ENCODE assay signal across 8 cellular contexts in genomic region chr9:127611796-127612790, GRCh38. TPM values are rescaled to one million over a fixed set of nuclear protein-coding genes. Genes with fewer than 3 reads are reported as not detected.
DNase-seq lines count a peak whose midpoint lies in the region; ATAC-seq and TF ChIP-seq lines count a peak whose summit lies in the region.

STXBP1 (plus strand) TSS chr9:127612277; CDS start chr9:127612404, 127 bp downstream.

- peak within 1 kb of the TSS; percentile 97 for H3K9ac ChIP-seq in neural cell (ENCODE audit: low read length)

- H3K79me2 ChIP-seq in neural cell (replicated peaks; ENCODE audit: insufficient read depth, low read length), result peaks cover 41% of the 10 kb centered on the region

- DNase-seq in DMS153 treated with DMSO at 0.1 percent for 48 hours (lab: John Stamatoyannopoulos, UW; ENCODE audit: unreplicated experiment), result peak; percentile 73
- peak; percentile 52 to 66 for DNase-seq in Kasumi-1 (lab: John Stamatoyannopoulos, UW)
- DNase-seq in activated effector memory CD4-positive, alpha-beta T cell treated with Interleukin-2 at 50 U/mL for 16 hours, result peak; percentile 78
- DNase-seq in fibroblast of the conjunctiva (ENCODE audit: low read depth), result peak; percentile 62
- peak; percentile 89 to 90 for DNase-seq in stimulated activated naive CD8-positive, alpha-beta T cell treated with anti-CD3 and anti-CD28 coated beads, Interleukin-15, amount 100 ng/mL, for 72 hours

- peak within 1 kb of the TSS; percentile 63 for H2AFZ ChIP-seq in neural cell (ENCODE audit: low read depth, low read length)

- peak within 1 kb of the TSS in 1 of 2 donors; percentile 32 for H3K27ac Mint-ChIP-seq in stimulated activated naive CD8-positive, alpha-beta T cell treated with anti-CD3 and anti-CD28 coated beads, Interleukin-15, amount 100 ng/mL, for 72 hours

- peaks cover 12% of the 10 kb centered on the region for H3F3A ChIP-seq in neural cell (ENCODE audit: insufficient read depth, low read length, poor library complexity, severe bottlenecking)

- no peaks in the 10 kb centered on the region for H3K9me3 ChIP-seq in neural cell (ENCODE audit: low read length)

- peaks cover 45% of the 10 kb centered on the region for H3K4me1 Mint-ChIP-seq in stimulated activated naive CD8-positive, alpha-beta T cell treated with anti-CD3 and anti-CD28 coated beads, Interleukin-15, amount 100 ng/mL, for 72 hours

- no peaks in the 10 kb centered on the region for H4K20me1 ChIP-seq in neural cell (ENCODE audit: insufficient read depth)

- peak within 1 kb of the TSS; percentile 96 to 100 for H3K4me3 Mint-ChIP-seq in stimulated activated naive CD8-positive, alpha-beta T cell treated with anti-CD3 and anti-CD28 coated beads, Interleukin-15, amount 100 ng/mL, for 72 hours

- no peaks in the 10 kb centered on the region for H3K9me2 ChIP-seq in neural cell (ENCODE audit: insufficient read depth, low read length)

- peak within 1 kb of the TSS; percentile 68 for H3K4me2 ChIP-seq in neural cell (ENCODE audit: low read length)

- H3K9me3 Mint-ChIP-seq in stimulated activated naive CD8-positive, alpha-beta T cell treated with anti-CD3 and anti-CD28 coated beads, Interleukin-15, amount 100 ng/mL, for 72 hours, result no peaks in the 10 kb centered on the region

- TF ChIP-seq EP300 in neural cell (conservative IDR thresholded peaks at IDR 0.05; ENCODE audit: poor library complexity, severe bottlenecking), result no peak

- H3K27me3 Mint-ChIP-seq in stimulated activated naive CD8-positive, alpha-beta T cell treated with anti-CD3 and anti-CD28 coated beads, Interleukin-15, amount 100 ng/mL, for 72 hours, result peaks cover 36% of the 10 kb centered on the region

- no peaks in the 10 kb centered on the region for H3K36me3 ChIP-seq in neural cell (ENCODE audit: insufficient read depth, low read length)

- ATAC-seq in GM21737 (IDR thresholded peaks at IDR 0.05; ENCODE audit: unreplicated experiment), result peak; percentile 88
- ATAC-seq in stimulated activated naive CD8-positive, alpha-beta T cell treated with anti-CD3 and anti-CD28 coated beads, Interleukin-15, amount 100 ng/mL, for 72 hours, result peak; percentile 84

- TF ChIP-seq POLR2A in Raji (IDR thresholded peaks at IDR 0.05; ENCODE audit: insufficient read depth, low read depth, low read length), result peak; percentile 91

- H3K4me3 ChIP-seq in neural cell (ENCODE audit: low read length), result peak within 1 kb of the TSS; percentile 94

- TF ChIP-seq RAD21 in neural cell (conservative IDR thresholded peaks at IDR 0.05), result peak; percentile 36

- peak within 1 kb of the TSS; percentile 95 for H3K27ac ChIP-seq in neural cell (ENCODE audit: low read length)

- H3K27me3 ChIP-seq in neural cell (ENCODE audit: insufficient read depth, low read depth, low read length), result peaks cover 10% of the 10 kb centered on the region

- peak; percentile 47 for TF ChIP-seq CTCF in neural cell (IDR thresholded peaks at IDR 0.05; ENCODE audit: poor library complexity, severe bottlenecking)

TF ChIP-seq in neural cell, 6 proteins besides CTCF, POLR2A, EP300 and RAD21:
- TF ChIP-seq MXI1 (conservative IDR thresholded peaks at IDR 0.05; ENCODE audit: poor library complexity, severe bottlenecking) (peak; percentile 41), TAF1 (IDR thresholded peaks at IDR 0.05; ENCODE audit: low read depth) (peak; percentile 71), POLR2AphosphoS5 (IDR thresholded peaks at IDR 0.05) (peak; percentile 96), SMC3 (conservative IDR thresholded peaks at IDR 0.05; ENCODE audit: poor library complexity) (peak; percentile 8), REST (IDR thresholded peaks at IDR 0.05; ENCODE audit: borderline replicate concordance) (peak; percentile 67), EZH2 (IDR thresholded peaks at IDR 0.05; ENCODE audit: borderline replicate concordance, insufficient read depth, low read length, poor library complexity, severe bottlenecking) (no peak)

RNA-seq across cellular contexts. Expression of gene STXBP1, which starts in this region (rescaled TPM):
- polyA plus RNA-seq in neural cell, result 42.5 and 66.2 TPM in 2 replicates
- 99.6 and 157 TPM in 2 replicates for polyA minus RNA-seq in neural cell

Comparison
In these comparisons a context has a peak if more than half of its experiments do, and no peak if none do; other contexts are left out.
1. Peak in every context shown above with its lines: DNase-seq, ATAC-seq, H3K4me3 ChIP-seq and H3K27ac ChIP-seq.